11 cellular contexts compared by ENCODE assay signal in the genomic region with DNA sequence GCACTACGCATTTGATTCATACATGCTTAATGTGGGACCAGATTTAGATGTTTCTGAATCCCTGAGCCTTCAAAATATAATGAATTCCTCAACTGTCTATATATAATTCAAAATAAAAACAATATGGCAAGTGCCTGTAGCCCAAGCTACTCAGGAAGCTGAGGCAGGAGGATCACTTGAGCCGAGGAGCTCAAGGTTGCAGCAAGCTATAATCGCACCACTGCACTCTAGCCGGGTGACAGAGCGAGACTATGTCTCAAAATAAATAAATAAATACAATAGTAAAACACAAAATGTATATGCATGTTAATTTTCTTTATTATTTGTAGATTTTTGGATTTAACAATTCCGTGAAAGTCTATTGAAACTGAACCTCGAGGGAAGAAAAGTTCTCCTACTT. TPM values are rescaled to one million over a fixed set of nuclear protein-coding genes. Genes with fewer than 3 reads are reported as not detected.
"Had no signal": no experiment of that assay in that cellular context is flagged by ENCODE, and none has a peak within 500 bp of the region (broad histone marks: within the 10 kb centered on the region; RNA-seq: fewer than 3 reads in every experiment).

No MANE protein-coding gene starts in this region.

- H3K9me3 ChIP-seq: HAP-1 had no signal

- DNase-seq: GM23248, GOT3, H7, HFFc6, IMR-90, KG1 had no signal

- H3K4me1 ChIP-seq: HAP-1 had no signal

- ATAC-seq: HCT116, K562 had no signal

- H3K36me3 ChIP-seq: HAP-1 had no signal

- H3K4me3 ChIP-seq: GM23248, HAP-1, K562 had no signal

- H3K27ac ChIP-seq: GM23248 had no signal

RNA-seq across cellular contexts. Expression of a gene that starts 50.6 kb away (rescaled TPM):
- total RNA-seq: GM23248, H4, H7, HFFc6, HT-29, IMR-90 had no signal
- polyA plus RNA-seq: GM23248, IMR-90 had no signal
